ENCODE assay signal across 8 cellular contexts in the genomic region with DNA sequence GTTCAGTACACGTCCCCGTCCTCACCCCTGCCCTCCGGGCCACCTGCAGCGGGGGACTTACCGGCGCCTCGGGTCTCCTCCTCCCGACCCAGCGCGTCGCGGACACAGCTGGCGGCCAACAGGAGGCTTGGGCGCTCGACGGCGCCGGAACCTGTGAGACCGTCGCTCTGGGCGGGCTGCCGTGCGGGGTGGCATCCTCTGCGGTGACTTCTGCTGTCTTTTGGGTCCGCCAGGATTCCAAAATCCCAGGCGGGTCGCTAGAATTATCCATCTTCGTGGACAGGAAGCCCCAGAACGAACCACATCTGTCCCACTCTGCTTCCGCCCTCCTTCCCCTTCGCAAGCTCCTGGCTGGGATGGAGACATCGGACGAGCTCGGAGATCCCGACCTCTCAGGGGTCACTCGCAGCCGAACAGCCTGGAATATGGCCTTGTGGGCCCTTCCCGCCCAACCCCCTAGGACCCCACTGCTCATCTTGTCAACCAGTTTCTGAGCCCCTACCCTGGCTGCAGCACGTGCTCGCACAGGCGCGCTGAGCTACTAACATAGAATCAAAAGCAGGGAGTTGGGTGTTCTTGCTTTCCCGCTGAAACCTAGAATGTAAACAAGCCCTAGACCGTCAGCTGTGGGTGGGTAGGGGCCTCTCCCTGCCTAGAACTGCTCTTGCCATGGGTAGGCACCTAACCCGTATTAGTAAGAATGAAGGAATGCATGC. TPM values are rescaled to one million over a fixed set of nuclear protein-coding genes. Genes with fewer than 3 reads are reported as not detected.
DNase-seq lines count a peak whose midpoint lies in the region; ATAC-seq and TF ChIP-seq lines count a peak whose summit lies in the region.

No MANE protein-coding gene starts in this region.

- H3K36me3 ChIP-seq in CD8-positive, alpha-beta T cell (ENCODE audit: insufficient read depth, low read length) = no peaks in the 10 kb centered on the region
- H3K36me3 ChIP-seq in MG63 = no peaks in the 10 kb centered on the region
- no peaks in the 10 kb centered on the region for H3K36me3 ChIP-seq in adrenal gland (replicated peaks in 1 of 2)
- H3K36me3 ChIP-seq in stomach = no peaks in the 10 kb centered on the region

- H3K27ac ChIP-seq in CD8-positive, alpha-beta T cell (ENCODE audit: low read depth, low read length) = peak overlapping the region; percentile 54
- H3K27ac ChIP-seq in adrenal gland (peak overlapping the region; percentile 7 to 94 (median 92)), layer of hippocampus (ENCODE audit: low read depth, low read length) (peak overlapping the region; percentile 74), stomach (peak overlapping the region; percentile 88 to 94 (median 91))

- no peak for TF ChIP-seq CTCF in CD8-positive, alpha-beta T cell (IDR thresholded peaks at IDR 0.05)
- TF ChIP-seq CTCF in adrenal gland (IDR thresholded peaks at IDR 0.05) (no peak), stomach (IDR thresholded peaks at IDR 0.05) (no peak)

- WGBS in adrenal gland, 4 donors = 16 to 52% (median 27%) methylated on average over 14 to 45 of the region's 45 CpGs
- 17 to 28% (median 18%) methylated on average over 32 to 45 of the region's 45 CpGs for WGBS in stomach, 5 donors

- H3K9me3 Mint-ChIP-seq in CD8-positive, alpha-beta T cell = no peaks in the 10 kb centered on the region

- POLR2A ChIA-PET in CD8-positive, alpha-beta T cell (lab: Charles Lee) = interaction anchor here (0.6 to 3.0 kb wide), 9 partner anchors 25 to 268 kb away, joined by 3 to 16 read pairs (median 4); no protein-coding TSS in a partner anchor

- no peaks in the 10 kb centered on the region for H3K9me3 ChIP-seq in CD8-positive, alpha-beta T cell (ENCODE audit: low read length)
- no peaks in the 10 kb centered on the region for H3K9me3 ChIP-seq in MG63
- no peaks in the 10 kb centered on the region for H3K9me3 ChIP-seq in adrenal gland (replicated peaks in 1 of 3)
- no peaks in the 10 kb centered on the region for H3K9me3 ChIP-seq in stomach

- TF ChIP-seq POLR2A in adrenal gland (IDR thresholded peaks at IDR 0.05) (no peak), stomach (IDR thresholded peaks at IDR 0.05) (no peak)

- CTCF ChIA-PET in CD8-positive, alpha-beta T cell (lab: Charles Lee) = interaction anchor here (0.6 to 1.8 kb wide), 3 partner anchors 41 to 194 kb away, joined by 3 to 8 read pairs (median 5); a partner anchor contains a TSS

- H3K4me3 Mint-ChIP-seq in CD8-positive, alpha-beta T cell = peak overlapping the region; percentile 93

- H3K27me3 Mint-ChIP-seq in CD8-positive, alpha-beta T cell (ENCODE audit: low read depth) = peaks cover 7% of the 10 kb centered on the region

- peaks cover 23% of the 10 kb centered on the region for H3K4me1 Mint-ChIP-seq in CD8-positive, alpha-beta T cell (ENCODE audit: low read depth)

- DNase-seq in CD8-positive, alpha-beta T cell = peak in 4 of 7 experiments; percentile 5 to 49 (median 22)
- DNase-seq in MG63 (no peak), adrenal gland (peak in 5 of 7 donors; percentile 23 to 55 (median 24)), stomach (peak; percentile 29), HCEC 1CT (no peak), pons (ENCODE audit: low spot score) (no peak)

- TF ChIP-seq EP300 in stomach (IDR thresholded peaks at IDR 0.05) = no peak

- peak overlapping the region; percentile 81 for H3K4me3 ChIP-seq in CD8-positive, alpha-beta T cell (ENCODE audit: low read depth, low read length)
- peak overlapping the region; percentile 96 for H3K4me3 ChIP-seq in MG63
- H3K4me3 ChIP-seq in adrenal gland = peak overlapping the region in 3 of 4 donors; percentile 54 to 80 (median 71)
- peak overlapping the region; percentile 74 to 82 (median 78) for H3K4me3 ChIP-seq in stomach

- peaks cover 8% of the 10 kb centered on the region for H3K4me1 ChIP-seq in CD8-positive, alpha-beta T cell (ENCODE audit: insufficient read depth, low read length)
- H3K4me1 ChIP-seq in adrenal gland (replicated peaks in 1 of 2) (peaks cover 10 to 26% of the 10 kb centered on the region in 2 donors), stomach (peaks cover 8 to 24% (median 16%) of the 10 kb centered on the region in 4 donors)

- no peaks in the 10 kb centered on the region for H3K27me3 ChIP-seq in CD8-positive, alpha-beta T cell (ENCODE audit: insufficient read depth, low read length)
- H3K27me3 ChIP-seq in MG63 (no peaks in the 10 kb centered on the region), adrenal gland (no peaks in the 10 kb centered on the region), layer of hippocampus (ENCODE audit: control insufficient read depth, insufficient read depth, low read length) (no peaks in the 10 kb centered on the region), stomach (peaks cover 0 to 19% (median 5%) of the 10 kb centered on the region in 3 donors)

- H3K36me3 Mint-ChIP-seq in CD8-positive, alpha-beta T cell = peaks cover 5% of the 10 kb centered on the region

- intact Hi-C loops in CD8-positive, alpha-beta T cell (cut with DNase I, micrococcal nuclease) = loop anchor here (2.0 to 5.0 kb wide), 6 partner anchors 41 to 486 kb away; a partner anchor contains a TSS
- intact Hi-C loops in adrenal gland (cut with DNase I) = loop anchor here in 1 of 2 donors (10.0 kb wide), 1 partner anchor 197 kb away; no protein-coding TSS in a partner anchor
- intact Hi-C loops in stomach (cut with DNase I; ENCODE audit: low total_unique reads) = no loop called here

- peak overlapping the region; percentile 55 for H3K27ac Mint-ChIP-seq in CD8-positive, alpha-beta T cell

- peak; percentile 3 for ATAC-seq in CD8-positive, alpha-beta T cell
- peak; percentile 15 for ATAC-seq in GM21515 (IDR thresholded peaks at IDR 0.05; ENCODE audit: unreplicated experiment)

RNA-seq across cellular contexts. Expression of a gene that starts 0.9 kb away (rescaled TPM):
- total RNA-seq in CD8-positive, alpha-beta T cell = 1 to 10 TPM; 7.7 to 9.7 TPM
- 5.2 and 6.9 TPM in 2 replicates for total RNA-seq in MG63 (2014; rRNA removed; shearing (Covaris generic); ENCODE audit: low replicate concordance)
- total RNA-seq in adrenal gland (10 to 100 TPM in 6 of 8 donors, 1 to 10 TPM in 2; 8.0 to 48.9 (median 12.2) TPM), stomach (10 to 100 TPM in 1 of 5 donors, 1 to 10 TPM in 3, not detected in 1; 2.6 to 11.9 (median 4.3) TPM)
- polyA plus RNA-seq in adrenal gland (10 to 100 TPM in 1 of 3 donors, 1 to 10 TPM in 2; 3.9 to 25.8 (median 5.2) TPM), stomach (1 to 10 TPM; 1.1 to 2.2 (median 1.3) TPM)

RNA-seq across cellular contexts. Expression of a gene that starts 42.0 kb away (rescaled TPM):
- 1 to 10 TPM; 4.8 TPM for total RNA-seq in CD8-positive, alpha-beta T cell
- total RNA-seq in MG63 (2014; rRNA removed; shearing (Covaris generic); ENCODE audit: low replicate concordance) = 2.5 and 12.2 TPM in 2 replicates
- total RNA-seq in adrenal gland (1 to 10 TPM in 7 of 8 donors, not detected in 1; 1.6 to 6.8 (median 4.6) TPM), stomach (10 to 100 TPM in 3 of 5 donors, 1 to 10 TPM in 1, under 1 TPM in 1; 0.45 to 16.8 (median 12.3) TPM)
- polyA plus RNA-seq in adrenal gland (1 to 10 TPM; 3.1 to 4.3 (median 3.4) TPM), stomach (1 to 10 TPM; 2.0 to 5.2 (median 4.7) TPM)

Comparison
In these comparisons a context has a peak if more than half of its experiments do, and no peak if none do; other contexts are left out.
1. DNase-seq: peak in CD8-positive, alpha-beta T cell (4 of 7), adrenal gland (5 of 7) and stomach (single experiment); none in MG63 (single experiment), HCEC 1CT (single experiment) and pons (single experiment).
2. Peak in every context shown above with its lines, with median percentiles within 50 percentile points of each other: H3K27ac ChIP-seq and H3K4me3 ChIP-seq.